19 cellular contexts compared by ENCODE assay signal in genomic region chr5:112316006-112316405, GRCh38.
DNase-seq lines count a peak whose midpoint lies in the region; ATAC-seq and TF ChIP-seq lines count a peak whose summit lies in the region.
"Had no signal": no experiment of that assay in that cellular context is flagged by ENCODE, and none has a peak within 500 bp of the region (broad histone marks: within the 10 kb centered on the region; RNA-seq: fewer than 3 reads in every experiment).

No MANE protein-coding gene starts in this region.

- H3K4me3 ChIP-seq in PC-9 = no peak overlapping the region
- H3K4me3 ChIP-seq in trophoblast cell (ENCODE audit: low read depth, low read length) = no peak overlapping the region

- H3K27ac Mint-ChIP-seq in chondrocyte (ENCODE audit: unreplicated experiment) = no peak overlapping the region

- peak; percentile 39 for DNase-seq in DMS53 (lab: John Stamatoyannopoulos, UW)
- no peak for DNase-seq in DMS53 treated with DMSO at 0.1 percent for 48 hours (lab: John Stamatoyannopoulos, UW; ENCODE audit: unreplicated experiment)
- DNase-seq in PC-9 = peak; percentile 16 to 81
- DNase-seq in trophoblast cell = peak; percentile 74 to 97
- no peak for DNase-seq in stimulated activated CD4-positive, alpha-beta T cell treated with anti-CD3 and anti-CD28 coated beads, Interleukin-1b, Interleukin-23, amount 100 ng/mL, for 48 hours
- DNase-seq in NCI-H82 (lab: John Stamatoyannopoulos, UW) = no peak
- DNase-seq in chondrocyte (ENCODE audit: low spot score) = no peak
- DNase-seq: COR-L47, DMS153, EL, NCI-H1436 treated with DMSO at 0.1 percent for 48 hours, NCI-H2029 treated with DMSO at 0.1 percent for 48 hours, NCI-H748 treated with DMSO at 0.1 percent for 48 hours, OCI-M1, SIG-M5 had no signal

- H3K4me1 Mint-ChIP-seq in chondrocyte (ENCODE audit: low read depth) = no peaks in the 10 kb centered on the region

- H3K27ac ChIP-seq in PC-9 = no peak overlapping the region
- H3K27ac ChIP-seq in trophoblast cell (ENCODE audit: low read depth, low read length) = no peak overlapping the region
- H3K27ac ChIP-seq: 22Rv1, KMS-11 had no signal

- no peaks in the 10 kb centered on the region for H3K36me3 ChIP-seq in PC-9 (ENCODE audit: low read depth)
- H3K36me3 ChIP-seq in trophoblast cell (ENCODE audit: control insufficient read depth in 1 of 2, insufficient read depth in 2 of 2, low read length in 2 of 2) = no peaks in the 10 kb centered on the region

- H3K4me1 ChIP-seq in PC-9 (replicated peaks; ENCODE audit: insufficient read depth) = no peaks in the 10 kb centered on the region; the same call in 1 of the 2 replicates
- peaks cover 0 to 4% of the 10 kb centered on the region in 2 experiments for H3K4me1 ChIP-seq in trophoblast cell (ENCODE audit: control insufficient read depth in 1 of 2, insufficient read depth in 2 of 2, low read length in 2 of 2)

- no peak overlapping the region for H3K14ac ChIP-seq in trophoblast cell (ENCODE audit: low read length)

- H3K27me3 Mint-ChIP-seq in chondrocyte (ENCODE audit: low read depth) = no peaks in the 10 kb centered on the region

- POLR2A ChIA-PET in PC-9 (lab: Charles Lee; ENCODE audit: unreplicated experiment) = interaction anchor here (0.6 kb wide), 1 partner anchor 143 kb away, joined by 3 read pairs; no protein-coding TSS in a partner anchor

- H2BK120ac ChIP-seq in trophoblast cell (ENCODE audit: insufficient read depth, low read length, poor library complexity) = no peak overlapping the region

- H3K9me3 Mint-ChIP-seq in chondrocyte (ENCODE audit: low read depth) = no peaks in the 10 kb centered on the region

- no peak overlapping the region for H4K91ac ChIP-seq in trophoblast cell (ENCODE audit: low read depth, low read length)

- no peak overlapping the region for H3K9ac ChIP-seq in trophoblast cell (ENCODE audit: low read length)
- H3K9ac ChIP-seq: KMS-11 had no signal

- no peak for TF ChIP-seq CTCF in PC-9 (conservative IDR thresholded peaks at IDR 0.05)
- TF ChIP-seq CTCF in chondrocyte (IDR thresholded peaks at IDR 0.05) = no peak

- H3K23ac ChIP-seq in trophoblast cell (ENCODE audit: low read length) = no peak overlapping the region

- peaks cover 1% of the 10 kb centered on the region for H3K36me3 Mint-ChIP-seq in chondrocyte (ENCODE audit: low read depth)

- H3K27me3 ChIP-seq in PC-9 (ENCODE audit: insufficient read depth, low read depth) = no peaks in the 10 kb centered on the region
- H3K27me3 ChIP-seq in trophoblast cell (ENCODE audit: insufficient read depth, low read length) = no peaks in the 10 kb centered on the region

- no peaks in the 10 kb centered on the region for H3F3A ChIP-seq in PC-9 (ENCODE audit: insufficient read depth, low read depth)

- no peaks in the 10 kb centered on the region for H3K9me3 ChIP-seq in PC-9 (ENCODE audit: insufficient read depth, low read depth)
- no peaks in the 10 kb centered on the region for H3K9me3 ChIP-seq in trophoblast cell (ENCODE audit: insufficient read depth, low read depth, low read length)

- no peak overlapping the region for H2BK12ac ChIP-seq in trophoblast cell (ENCODE audit: low read length)

- ATAC-seq in esophagus mucosa = peak; percentile 87
- ATAC-seq: SK-N-SH treated with all-trans-retinoic acid at 6 μM for 48 hours had no signal

- no peak overlapping the region for H3K4me3 Mint-ChIP-seq in chondrocyte (ENCODE audit: unreplicated experiment)

- H2BK5ac ChIP-seq in trophoblast cell (ENCODE audit: low read depth, low read length, poor library complexity) = no peak overlapping the region

- no peak overlapping the region for H2AK5ac ChIP-seq in trophoblast cell (ENCODE audit: low read length)

- CTCF ChIA-PET in PC-9 (lab: Charles Lee) = interaction anchor here (0.6 kb wide), 1 partner anchor 104 kb away, joined by 3 read pairs; no protein-coding TSS in a partner anchor

- intact Hi-C loops in PC-9 (cut with micrococcal nuclease; ENCODE audit: unreplicated experiment) = loop anchor here (1.0 kb wide), 1 partner anchor 88 kb away; no protein-coding TSS in a partner anchor

- H3K4ac ChIP-seq in trophoblast cell (ENCODE audit: low read depth, low read length) = no peak overlapping the region

- no peaks in the 10 kb centered on the region for H4K20me1 ChIP-seq in PC-9 (ENCODE audit: insufficient read depth)

- H2AFZ ChIP-seq in PC-9 = no peak overlapping the region
- H2AFZ ChIP-seq in trophoblast cell (ENCODE audit: insufficient read depth, low read length, poor library complexity) = no peak overlapping the region

- H3K9me2 ChIP-seq in PC-9 (ENCODE audit: insufficient read depth) = no peaks in the 10 kb centered on the region

- no peaks in the 10 kb centered on the region for H3K79me1 ChIP-seq in trophoblast cell (ENCODE audit: low read length)

- WGBS in trophoblast cell (ENCODE audit: extremely low coverage, insufficient coverage, insufficient read length) = no CpG with 5 or more reads among the region's 2 CpGs

- H4K12ac ChIP-seq in trophoblast cell (ENCODE audit: low read depth, low read length) = no peak overlapping the region

- H3K18ac ChIP-seq in trophoblast cell (ENCODE audit: low read length) = no peak overlapping the region

- H3K79me2 ChIP-seq in PC-9 (ENCODE audit: low read depth) (no peaks in the 10 kb centered on the region), trophoblast cell (ENCODE audit: control insufficient read depth, insufficient read depth, low read length, poor library complexity) (peaks cover 1% of the 10 kb centered on the region)

- H4K8ac ChIP-seq in trophoblast cell (ENCODE audit: low read depth, low read length) = no peak overlapping the region

- H3K4me2 ChIP-seq in PC-9 (no peak overlapping the region), trophoblast cell (ENCODE audit: low read length) (no peak overlapping the region)
- H3K4me2 ChIP-seq: KMS-11 had no signal

- BruUV-seq in PC-9 (replicated peaks; lab: Mats Ljungman, UMichigan) = no TSS peak

Comparison
In these comparisons a context has a peak if more than half of its experiments do, and no peak if none do; other contexts are left out.
1. DNase-seq: peak in DMS53 (single experiment), PC-9 (2 of 2) and trophoblast cell (2 of 2); none in DMS53 treated with DMSO at 0.1 percent for 48 hours (single experiment), stimulated activated CD4-positive, alpha-beta T cell treated with anti-CD3 and anti-CD28 coated beads, Interleukin-1b, Interleukin-23, amount 100 ng/mL, for 48 hours (single experiment), NCI-H82 (single experiment) and chondrocyte (single experiment).